Comparison of ENCODE assay signal across 16 cellular contexts in the genomic region with DNA sequence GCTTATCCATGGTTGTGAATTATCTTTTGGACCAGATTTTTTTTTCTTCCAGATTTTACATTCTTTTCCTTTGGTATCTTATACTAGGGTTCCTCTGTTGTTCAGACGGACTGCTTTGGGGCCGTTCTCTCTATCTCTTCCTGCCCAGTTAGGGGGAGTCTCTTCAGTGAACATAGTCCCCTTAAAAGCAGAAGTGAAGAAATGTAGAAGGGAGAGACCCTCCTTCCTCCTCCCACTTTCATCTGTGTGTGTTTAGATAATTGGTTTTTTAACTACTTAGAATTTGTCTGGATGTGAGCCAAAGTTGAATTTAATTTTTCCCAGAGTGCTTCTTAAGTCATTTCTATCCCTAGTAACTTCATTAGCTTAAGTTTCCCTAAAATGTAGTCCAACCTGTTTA.
"Had no signal": no experiment of that assay in that cellular context is flagged by ENCODE, and none has a peak within 500 bp of the region (broad histone marks: within the 10 kb centered on the region; RNA-seq: fewer than 3 reads in every experiment).

No MANE protein-coding gene starts in this region.

- H3K9me3 Mint-ChIP-seq: activated T-helper 2 cell treated with anti-CD3 and anti-CD28 coated beads, Interferon-gamma antibody, Interleukin-2, Interleukin-4, amounts not matched to agents 10 μg/mL and 5 μg/mL and 100 μg/mL, durations not matched to agents 14 hours and 24 hours and 36 hours had no signal

- H3K4me1 ChIP-seq: prostate gland, right atrium auricular region, stomach, upper lobe of left lung had no signal

- H3K27me3 ChIP-seq: right atrium auricular region, stomach, upper lobe of left lung had no signal

- H3K4me3 Mint-ChIP-seq: activated CD4-positive, alpha-beta T cell treated with anti-CD3 and anti-CD28 coated beads, Interleukin-2, amount 10 ng/mL, durations not matched to agents 24 days and 14 days; activated CD8-positive, alpha-beta T cell treated with anti-CD3 and anti-CD28 coated beads, Interleukin-2, amount 10 ng/mL, durations not matched to agents 7 days and 5 days; activated naive CD8-positive, alpha-beta T cell treated with anti-CD3 and anti-CD28 coated beads, Interleukin-2, amount 10 ng/mL, durations not matched to agents 7 days and 5 days; activated T-cell treated with anti-CD3 and anti-CD28 coated beads, Interleukin-2, amount 50 U/mL, for 24 hours had no signal

- DNase-seq: activated CD4-positive, alpha-beta T cell treated with anti-CD3 and anti-CD28 coated beads, Interleukin-2, amount 10 ng/mL, durations not matched to agents 24 days and 14 days; activated CD8-positive, alpha-beta T cell treated with anti-CD3 and anti-CD28 coated beads, Interleukin-2, amount 10 ng/mL, durations not matched to agents 7 days and 5 days; activated naive CD4-positive, alpha-beta T cell treated with Interleukin-2 at 50 U/mL for 16 hours; activated naive CD8-positive, alpha-beta T cell treated with anti-CD3 and anti-CD28 coated beads, Interleukin-2, amount 10 ng/mL, durations not matched to agents 7 days and 5 days; activated T-cell treated with anti-CD3 and anti-CD28 coated beads, Interleukin-2, amount 50 U/mL, for 24 hours; amygdala; kidney; stimulated activated CD4-positive, alpha-beta T cell treated with anti-CD3 and anti-CD28 coated beads, Interleukin-15, amount 100 ng/mL, for 24 hours; stimulated activated CD4-positive, alpha-beta T cell treated with anti-CD3 and anti-CD28 coated beads, Interleukin-2, amount 100 ng/mL, for 48 hours; stomach; upper lobe of left lung had no signal

- H3K4me3 ChIP-seq: prostate gland, right atrium auricular region, stomach, upper lobe of left lung had no signal

- H3K27me3 Mint-ChIP-seq: activated CD4-positive, alpha-beta T cell treated with anti-CD3 and anti-CD28 coated beads, Interleukin-2, amount 10 ng/mL, durations not matched to agents 24 days and 14 days; activated naive CD8-positive, alpha-beta T cell treated with anti-CD3 and anti-CD28 coated beads, Interleukin-2, amount 10 ng/mL, durations not matched to agents 7 days and 5 days; activated T-cell treated with anti-CD3 and anti-CD28 coated beads, Interleukin-2, amount 50 U/mL, for 24 hours had no signal

- FAIRE-seq: frontal cortex, kidney had no signal

- H3K27ac Mint-ChIP-seq: activated CD4-positive, alpha-beta T cell treated with anti-CD3 and anti-CD28 coated beads, Interleukin-2, amount 10 ng/mL, durations not matched to agents 24 days and 14 days; activated CD8-positive, alpha-beta T cell treated with anti-CD3 and anti-CD28 coated beads, Interleukin-2, amount 10 ng/mL, durations not matched to agents 7 days and 5 days; activated naive CD8-positive, alpha-beta T cell treated with anti-CD3 and anti-CD28 coated beads, Interleukin-2, amount 10 ng/mL, durations not matched to agents 7 days and 5 days; activated T-cell treated with anti-CD3 and anti-CD28 coated beads, Interleukin-2, amount 50 U/mL, for 24 hours; activated T-helper 2 cell treated with anti-CD3 and anti-CD28 coated beads, Interferon-gamma antibody, Interleukin-2, Interleukin-4, amounts not matched to agents 10 μg/mL and 5 μg/mL and 100 μg/mL, durations not matched to agents 14 hours and 24 hours and 36 hours had no signal

- H3K36me3 ChIP-seq: prostate gland, right atrium auricular region had no signal

- ATAC-seq: activated CD8-positive, alpha-beta T cell treated with anti-CD3 and anti-CD28 coated beads, Interleukin-2, amount 10 ng/mL, durations not matched to agents 7 days and 5 days; left lobe of liver had no signal

- H3K27ac ChIP-seq: prostate gland, right atrium auricular region, stomach, upper lobe of left lung had no signal

- H3K9me3 ChIP-seq: prostate gland, right atrium auricular region, stomach, upper lobe of left lung had no signal
